In the genomic region with DNA sequence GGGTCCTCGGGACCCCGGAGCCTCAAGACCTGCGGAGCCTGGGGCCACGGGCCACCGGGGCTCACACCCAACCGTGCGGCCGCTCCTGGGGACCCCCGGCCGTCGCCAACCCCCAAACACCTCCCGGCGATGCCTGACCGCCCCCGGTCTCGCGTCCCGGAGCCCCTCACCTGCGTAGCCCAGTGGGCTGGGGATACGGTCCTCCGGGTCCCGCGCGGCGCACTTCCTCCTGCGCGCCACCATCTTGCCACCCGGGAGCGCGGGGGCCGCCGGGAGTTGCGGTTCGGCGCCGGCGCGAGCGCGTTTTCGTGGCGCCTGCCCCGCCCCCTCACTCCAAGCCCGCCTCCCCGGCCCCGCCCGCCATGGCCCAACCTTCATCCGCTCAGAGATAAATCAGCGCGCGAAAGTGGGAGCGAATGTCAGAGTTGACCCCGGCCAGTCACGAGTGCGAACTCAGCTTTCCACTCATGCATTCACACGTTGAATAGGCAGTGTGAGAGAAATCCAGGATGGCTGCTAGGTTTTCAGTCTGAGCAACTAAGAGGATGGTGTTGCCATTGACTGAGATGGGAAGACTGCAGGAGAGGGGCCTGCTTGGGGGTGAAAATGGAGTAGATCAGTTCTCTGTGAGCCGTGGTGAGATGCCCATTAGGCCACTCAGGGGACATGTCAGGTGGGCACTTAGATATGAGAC, we compare ENCODE assay signal across 8 cellular contexts. TPM values are rescaled to one million over a fixed set of nuclear protein-coding genes. Genes with fewer than 3 reads are reported as not detected.
A peak's percentile ranks its signal among the peaks of the same experiment; 100 is the strongest.
DNase-seq lines count a peak whose midpoint lies in the region; ATAC-seq and TF ChIP-seq lines count a peak whose summit lies in the region.

Gene RRP7A (minus strand): TSS at position 253 of the 694 bp plus-strand sequence. CDS start 10 bp downstream, at position 243.

- H3K36me3 ChIP-seq in BLaER1 treated with 17β-estradiol and CSF1 and Interleukin-3, amounts not matched to agents 10 nM and 100 nM, result peaks cover 24 to 32% (median 29%) of the 10 kb centered on the region in 11 experiments
- H3K36me3 ChIP-seq in Panc1 (ENCODE audit: control insufficient read depth, insufficient read depth, low read length) (no peaks in the 10 kb centered on the region), esophagus squamous epithelium (peaks cover 0 to 33% (median 8%) of the 10 kb centered on the region in 3 donors)

- intact Hi-C loops in Panc1 (cut with micrococcal nuclease; ENCODE audit: unreplicated experiment), result no loop called here
- intact Hi-C loops in esophagus squamous epithelium (cut with DNase I), result no loop called here

- peak within 1 kb of the TSS; percentile 70 to 92 (median 84) for H3K4me2 ChIP-seq in BLaER1 treated with 17β-estradiol and CSF1 and Interleukin-3, amounts not matched to agents 10 nM and 100 nM

- H3K27ac ChIP-seq in BLaER1 treated with 17β-estradiol and CSF1 and Interleukin-3, amounts not matched to agents 10 nM and 100 nM, result peak within 1 kb of the TSS; percentile 72 to 97 (median 94)
- H3K27ac ChIP-seq in Panc1 (ENCODE audit: low read length) (peak within 1 kb of the TSS; percentile 59), esophagus squamous epithelium (peak within 1 kb of the TSS; percentile 77 to 95 (median 93))

- peak within 1 kb of the TSS; percentile 92 to 93 for H3K4me3 Mint-ChIP-seq in activated T-cell treated with anti-CD3 and anti-CD28 coated beads, Interleukin-2, amount 50 U/mL, for 72 hours

- peak within 1 kb of the TSS; percentile 87 to 98 (median 94) for H3K9ac ChIP-seq in BLaER1 treated with 17β-estradiol and CSF1 and Interleukin-3, amounts not matched to agents 10 nM and 100 nM

- DNase-seq in Panc1 (ENCODE audit: low read depth, low spot score) (no peak), esophagus squamous epithelium (lab: John Stamatoyannopoulos, UW) (peak; percentile 21), myocyte (ENCODE audit: low read depth) (peak; percentile 72)
- DNase-seq in activated T-cell treated with anti-CD3 and anti-CD28 coated beads, Interleukin-2, amount 50 U/mL, for 72 hours, result peak; percentile 87 to 90
- DNase-seq in stimulated activated CD8-positive, alpha-beta memory T cell treated with anti-CD3 and anti-CD28 coated beads, Interleukin-7, amount 100 ng/mL, for 24 hours (ENCODE audit: low read depth), result peak; percentile 74

- peak within 1 kb of the TSS; percentile 81 to 96 (median 90) for H3K4me3 ChIP-seq in BLaER1 treated with 17β-estradiol and CSF1 and Interleukin-3, amounts not matched to agents 10 nM and 100 nM
- H3K4me3 ChIP-seq in Panc1 (ENCODE audit: low read depth in 2 of 2, low read length in 2 of 2) (peak within 1 kb of the TSS; percentile 53 to 61), esophagus squamous epithelium (peak within 1 kb of the TSS; percentile 75 to 95 (median 82))

- CTCF ChIA-PET in Panc1 (lab: Charles Lee), result no interaction called here

- POLR2A ChIA-PET in Panc1 (lab: Charles Lee), result no interaction called here

- no peaks in the 10 kb centered on the region for H3K9me3 ChIP-seq in BLaER1 treated with 17β-estradiol and CSF1 and Interleukin-3, amounts not matched to agents 10 nM and 100 nM (replicated peaks in 1 of 11)
- no peaks in the 10 kb centered on the region for H3K9me3 ChIP-seq in Panc1 (ENCODE audit: control insufficient read depth, insufficient read depth, low read depth, low read length)
- H3K9me3 ChIP-seq in esophagus squamous epithelium, result no peaks in the 10 kb centered on the region

- H3K4me1 ChIP-seq in BLaER1 treated with 17β-estradiol and CSF1 and Interleukin-3, amounts not matched to agents 10 nM and 100 nM, result peaks cover 15 to 32% (median 25%) of the 10 kb centered on the region in 10 experiments; a peak in 19 of 20 replicates
- H3K4me1 ChIP-seq in Panc1 (ENCODE audit: control insufficient read depth, insufficient read depth, low read length) (no peaks in the 10 kb centered on the region), esophagus squamous epithelium (peaks cover 11 to 22% (median 12%) of the 10 kb centered on the region in 3 donors)

- H3K4me1 Mint-ChIP-seq in activated T-cell treated with anti-CD3 and anti-CD28 coated beads, Interleukin-2, amount 50 U/mL, for 72 hours (ENCODE audit: low read depth), result peaks cover 21% of the 10 kb centered on the region

- WGBS in esophagus squamous epithelium, 2 donors, result 0 to 1% methylated on average over 16 to 25 of the region's 57 CpGs

- peak; percentile 87 for TF ChIP-seq POLR2A in GM19099 (IDR thresholded peaks at IDR 0.05; ENCODE audit: extremely low read depth, insufficient read length, low read depth)
- TF ChIP-seq POLR2A in esophagus squamous epithelium (IDR thresholded peaks at IDR 0.05), result peak in 2 of 4 donors; percentile 75 to 83

- no peaks in the 10 kb centered on the region for H3K9me3 Mint-ChIP-seq in activated T-cell treated with anti-CD3 and anti-CD28 coated beads, Interleukin-2, amount 50 U/mL, for 72 hours

- ATAC-seq in HG03571 (IDR thresholded peaks at IDR 0.05; ENCODE audit: unreplicated experiment) (peak; percentile 60), Panc1 (peak; percentile 94)
- peak; percentile 93 for ATAC-seq in activated T-cell treated with anti-CD3 and anti-CD28 coated beads, Interleukin-2, amount 50 U/mL, for 72 hours (replicated peaks in 1 of 2)

- peaks cover 11 to 34% (median 31%) of the 10 kb centered on the region in 11 experiments; a peak in 20 of 22 replicates for H4K20me1 ChIP-seq in BLaER1 treated with 17β-estradiol and CSF1 and Interleukin-3, amounts not matched to agents 10 nM and 100 nM

- no peaks in the 10 kb centered on the region for H3K27me3 Mint-ChIP-seq in activated T-cell treated with anti-CD3 and anti-CD28 coated beads, Interleukin-2, amount 50 U/mL, for 72 hours (ENCODE audit: low read depth)

- in situ Hi-C loops in Panc1 (cut with HindIII; ENCODE audit: low pct_unique_long_range_greater_than_20kb, low sequenced_read_pairs), result no loop called here

- peak within 1 kb of the TSS; percentile 93 for H3K27ac Mint-ChIP-seq in activated T-cell treated with anti-CD3 and anti-CD28 coated beads, Interleukin-2, amount 50 U/mL, for 72 hours

- H3K27me3 ChIP-seq in BLaER1 treated with 17β-estradiol and CSF1 and Interleukin-3, amounts not matched to agents 10 nM and 100 nM, result no peaks in the 10 kb centered on the region
- H3K27me3 ChIP-seq in Panc1 (ENCODE audit: control insufficient read depth, insufficient read depth, low read length), result no peaks in the 10 kb centered on the region
- H3K27me3 ChIP-seq in esophagus squamous epithelium, result no peaks in the 10 kb centered on the region

- H3K36me3 Mint-ChIP-seq in activated T-cell treated with anti-CD3 and anti-CD28 coated beads, Interleukin-2, amount 50 U/mL, for 72 hours (ENCODE audit: insufficient read depth in 2 of 2), result peaks cover 2% of the 10 kb centered on the region in 2 donors

- no TSS peak for BruUV-seq in Panc1 (replicated peaks; lab: Mats Ljungman, UMichigan)

- no peak for TF ChIP-seq CTCF in Panc1 (IDR thresholded peaks at IDR 0.05)
- TF ChIP-seq CTCF in esophagus squamous epithelium (IDR thresholded peaks at IDR 0.05), result no peak

RNA-seq across cellular contexts. Expression of gene RRP7A, which starts in this region (rescaled TPM):
- total RNA-seq in Panc1 (2021; ENCODE audit: unreplicated experiment) (29.8 TPM), esophagus squamous epithelium (10 to 100 TPM; 19.1 to 35.1 (median 26.1) TPM), myocyte (16.7 and 17.7 TPM in 2 replicates)
- 18.3 TPM for polyA plus RNA-seq in Panc1 (2012; ENCODE audit: insufficient read length)
- 10 to 100 TPM; 32.5 to 35.9 TPM for total RNA-seq in activated T-cell treated with anti-CD3 and anti-CD28 coated beads, Interleukin-2, amount 50 U/mL, for 72 hours
- 19.0 TPM for polyA plus RNA-seq in myocyte (2012)
